Comparison of ENCODE assay signal across 18 cellular contexts in the genomic region with DNA sequence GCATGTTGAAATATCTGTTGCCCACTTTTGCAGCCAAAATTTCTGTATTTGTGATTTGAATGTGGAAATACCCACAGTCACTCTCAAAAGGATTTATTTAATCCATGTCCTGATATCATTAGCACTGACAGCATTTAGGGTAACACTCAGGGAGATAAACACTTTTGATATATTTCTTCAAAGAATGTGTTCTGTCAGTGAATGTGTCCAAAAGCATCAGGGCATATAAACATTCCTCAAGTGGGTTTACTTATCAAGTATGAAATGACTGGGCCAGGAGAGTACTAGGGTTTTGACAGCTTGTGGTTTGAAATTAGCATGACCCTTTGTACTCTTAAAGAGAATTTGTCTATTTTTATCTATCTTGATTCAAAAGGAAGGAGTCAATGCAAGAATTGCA.
DNase-seq lines count a peak whose midpoint lies in the region; ATAC-seq and TF ChIP-seq lines count a peak whose summit lies in the region.
"Had no signal": no experiment of that assay in that cellular context is flagged by ENCODE, and none has a peak within 500 bp of the region (broad histone marks: within the 10 kb centered on the region; RNA-seq: fewer than 3 reads in every experiment).

No MANE protein-coding gene starts in this region.

- H3K79me2 ChIP-seq in neural progenitor cell (ENCODE audit: low read depth): no peaks in the 10 kb centered on the region

- H3K4me1 ChIP-seq in heart right ventricle: no peaks in the 10 kb centered on the region
- H3K4me1 ChIP-seq in neural progenitor cell: no peaks in the 10 kb centered on the region
- H3K4me1 ChIP-seq: BE2C had no signal

- peaks cover 5% of the 10 kb centered on the region for H3K27me3 Mint-ChIP-seq in neural progenitor cell (ENCODE audit: insufficient read depth, low read depth)

- H3K9me3 ChIP-seq in heart right ventricle (peaks cover 0 to 16% (median 0%) of the 10 kb centered on the region in 11 donors), neural progenitor cell (ENCODE audit: low read depth) (no peaks in the 10 kb centered on the region)
- H3K9me3 ChIP-seq: BE2C had no signal

- peak; percentile 68 to 77 for ATAC-seq in left cardiac atrium
- ATAC-seq in heart right ventricle: no peak
- no peak for ATAC-seq in HG02798 (IDR thresholded peaks at IDR 0.05; ENCODE audit: poor library complexity, unreplicated experiment)
- ATAC-seq in HG03342 (IDR thresholded peaks at IDR 0.05; ENCODE audit: unreplicated experiment): no peak
- no peak for ATAC-seq in HG03439 (IDR thresholded peaks at IDR 0.05; ENCODE audit: unreplicated experiment)
- ATAC-seq: CD8-positive, alpha-beta T cell had no signal

- TF ChIP-seq CTCF in heart right ventricle (IDR thresholded peaks at IDR 0.05): no peak
- no peak for TF ChIP-seq CTCF in fibroblast of pulmonary artery (IDR thresholded peaks at IDR 0.05; ENCODE audit: low read length, missing control alignments)
- TF ChIP-seq CTCF in neural progenitor cell (IDR thresholded peaks at IDR 0.05): no peak

- H3K27me3 ChIP-seq in heart right ventricle (no peaks in the 10 kb centered on the region), neural progenitor cell (no peaks in the 10 kb centered on the region)
- H3K27me3 ChIP-seq: BE2C had no signal

- no peaks in the 10 kb centered on the region for H3F3A ChIP-seq in neural progenitor cell (ENCODE audit: low read depth)

- no peak overlapping the region for H3K4me2 ChIP-seq in neural progenitor cell

- H3K4me3 Mint-ChIP-seq in neural progenitor cell: no peak overlapping the region
- H3K4me3 Mint-ChIP-seq: CD8-positive, alpha-beta T cell; H9 had no signal

- peak overlapping the region; percentile 14 for H2AFZ ChIP-seq in neural progenitor cell (replicated peaks)

- H3K27ac Mint-ChIP-seq in neural progenitor cell: no peak overlapping the region
- H3K27ac Mint-ChIP-seq: CD8-positive, alpha-beta T cell; H9 had no signal

- no peaks in the 10 kb centered on the region for H4K20me1 ChIP-seq in neural progenitor cell (ENCODE audit: low read depth)

- H3K27ac ChIP-seq in heart right ventricle (no peak overlapping the region), neural progenitor cell (no peak overlapping the region)
- H3K27ac ChIP-seq: C4-2B, HL-60 had no signal

- H3K4me3 ChIP-seq in heart right ventricle (no peak overlapping the region), fibroblast of pulmonary artery (replicated peaks; ENCODE audit: low read depth, low read length) (no peak overlapping the region), neural progenitor cell (no peak overlapping the region)

- intact Hi-C loops in left cardiac atrium (cut with DNase I): no loop called here
- intact Hi-C loops in heart right ventricle (cut with DNase I): no loop called here

- H3K9ac ChIP-seq in neural progenitor cell: no peak overlapping the region

- H3K36me3 ChIP-seq in heart right ventricle (no peaks in the 10 kb centered on the region), neural progenitor cell (no peaks in the 10 kb centered on the region)
- H3K36me3 ChIP-seq: BE2C had no signal

- no peaks in the 10 kb centered on the region for H3K4me1 Mint-ChIP-seq in neural progenitor cell

- no peaks in the 10 kb centered on the region for H3K36me3 Mint-ChIP-seq in neural progenitor cell
- H3K36me3 Mint-ChIP-seq: CD8-positive, alpha-beta T cell had no signal

- DNase-seq in left cardiac atrium: no peak
- no peak for DNase-seq in heart right ventricle
- peak; percentile 3 for DNase-seq in fibroblast of pulmonary artery (ENCODE audit: low read depth)
- no peak for DNase-seq in neural progenitor cell (ENCODE audit: low spot score)
- no peak for DNase-seq in stimulated activated CD4-positive, alpha-beta T cell treated with anti-CD3 and anti-CD28 coated beads, Interleukin-2, amount 100 ng/mL, for 24 hours
- DNase-seq: ACHN; BE2C; CD8-positive, alpha-beta T cell; COR-L47; DND-41; GDM1; GOT3; H9 had no signal

- peaks cover 6% of the 10 kb centered on the region for H3K9me3 Mint-ChIP-seq in neural progenitor cell

Comparison
In these comparisons a context has a peak if more than half of its experiments do, and no peak if none do; other contexts are left out.
1. ATAC-seq: peak in left cardiac atrium (2 of 2); none in heart right ventricle (0 of 8), HG02798 (single experiment), HG03342 (single experiment) and HG03439 (single experiment).